ENCODE assay signal across 11 cellular contexts in the genomic region with DNA sequence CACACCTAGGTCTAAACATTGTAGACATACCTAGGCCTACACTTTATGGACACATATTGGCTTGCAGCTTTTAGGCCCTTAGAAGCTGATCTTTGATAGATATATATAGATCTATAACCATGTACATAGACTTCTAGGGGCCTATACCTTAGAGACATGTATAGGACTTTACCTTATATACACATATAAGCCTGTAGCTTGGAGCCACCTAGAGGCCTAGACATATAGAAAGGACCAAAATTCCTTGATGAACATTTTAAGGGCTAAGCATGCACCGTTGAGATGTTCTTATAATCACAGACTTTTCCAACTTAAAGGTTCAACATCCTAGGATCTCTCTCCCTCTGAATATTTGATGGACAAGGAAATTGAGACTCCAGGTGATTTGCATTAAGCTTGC.
A peak's percentile ranks its signal among the peaks of the same experiment; 100 is the strongest.
DNase-seq lines count a peak whose midpoint lies in the region; ATAC-seq and TF ChIP-seq lines count a peak whose summit lies in the region.
"Had no signal": no experiment of that assay in that cellular context is flagged by ENCODE, and none has a peak within 500 bp of the region (broad histone marks: within the 10 kb centered on the region; RNA-seq: fewer than 3 reads in every experiment).

No MANE protein-coding gene starts in this region.

- H3K27ac ChIP-seq in RWPE2 (ENCODE audit: poor library complexity, severe bottlenecking) (no peak overlapping the region), lower lobe of right lung (no peak overlapping the region), GM23248 (no peak overlapping the region), spleen (no peak overlapping the region)
- H3K27ac ChIP-seq: esophagus squamous epithelium, parathyroid adenoma had no signal

- H3K4me2 ChIP-seq in GM23248 (ENCODE audit: unreplicated experiment), result no peak overlapping the region

- H3K9me3 ChIP-seq in RWPE2 (ENCODE audit: severe bottlenecking), result no peaks in the 10 kb centered on the region
- H3K9me3 ChIP-seq in lower lobe of right lung, result no peaks in the 10 kb centered on the region
- H3K9me3 ChIP-seq in GM23248 (ENCODE audit: low read depth), result no peaks in the 10 kb centered on the region
- peaks cover 0 to 5% (median 0%) of the 10 kb centered on the region in 8 donors for H3K9me3 ChIP-seq in spleen
- H3K9me3 ChIP-seq: esophagus squamous epithelium had no signal

- no peak overlapping the region for H3K4me3 ChIP-seq in RWPE2 (ENCODE audit: severe bottlenecking)
- H3K4me3 ChIP-seq in fibroblast of villous mesenchyme (ENCODE audit: low read depth, low read length), result no peak overlapping the region
- H3K4me3 ChIP-seq in lower lobe of right lung, result no peak overlapping the region
- no peak overlapping the region for H3K4me3 ChIP-seq in GM23248
- no peak overlapping the region for H3K4me3 ChIP-seq in spleen
- H3K4me3 ChIP-seq: esophagus squamous epithelium had no signal

- no peak for TF ChIP-seq POLR2A in spleen (IDR thresholded peaks at IDR 0.05)

- WGBS in GM23248 (ENCODE audit: low coverage in 1 of 2, low lambda C conversion rate in 2 of 2, missing lambda C conversion rate in 2 of 2), 2 experiments, result 32 to 50% methylated on average over 1 of the region's 1 CpG
- 72 to 93% (median 83%) methylated on average over 1 of the region's 1 CpG for WGBS in spleen, 5 donors

- H3K4me1 ChIP-seq in RWPE2 (ENCODE audit: insufficient read depth, poor library complexity, severe bottlenecking) (no peaks in the 10 kb centered on the region), lower lobe of right lung (no peaks in the 10 kb centered on the region), GM23248 (ENCODE audit: insufficient read depth) (no peaks in the 10 kb centered on the region), spleen (peaks cover 0 to 3% (median 0%) of the 10 kb centered on the region in 6 donors)
- H3K4me1 ChIP-seq: parathyroid adenoma had no signal

- peak; percentile 57 for DNase-seq in DMS53 (lab: John Stamatoyannopoulos, UW)
- DNase-seq in RWPE2 (ENCODE audit: low spot score), result no peak
- DNase-seq in fibroblast of villous mesenchyme (ENCODE audit: low read depth), result peak; percentile 23
- DNase-seq in lower lobe of right lung, result no peak
- DNase-seq in GM23248, result no peak
- no peak for DNase-seq in spleen
- DNase-seq in GM19240 (ENCODE audit: insufficient read length, low spot score), result no peak
- DNase-seq: aorta, esophagus squamous epithelium had no signal

- H4K20me1 ChIP-seq in GM23248 (ENCODE audit: insufficient read depth), result no peaks in the 10 kb centered on the region

- in situ Hi-C loops in GM23248 (cut with MboI), result no loop called here

- H2AFZ ChIP-seq in GM23248, result no peak overlapping the region
- H2AFZ ChIP-seq: parathyroid adenoma had no signal

- H3F3A ChIP-seq in GM23248 (ENCODE audit: insufficient read depth), result no peaks in the 10 kb centered on the region

- peak; percentile 50 for ATAC-seq in HG03378 (IDR thresholded peaks at IDR 0.05; ENCODE audit: unreplicated experiment)
- peak; percentile 66; the same call in 2 of the 3 replicates for ATAC-seq in RWPE2 (ENCODE audit: low read depth)
- ATAC-seq in lower lobe of right lung, result no peak

- no peak overlapping the region for H3K9ac ChIP-seq in GM23248
- H3K9ac ChIP-seq: parathyroid adenoma had no signal

- H3K79me2 ChIP-seq in GM23248 (ENCODE audit: insufficient read depth), result no peaks in the 10 kb centered on the region
- H3K79me2 ChIP-seq: parathyroid adenoma had no signal

- intact Hi-C loops in lower lobe of right lung (cut with DNase I) (no loop called here), spleen (cut with DNase I; ENCODE audit: low total_unique reads) (no loop called here)

- H3K9me2 ChIP-seq in GM23248 (ENCODE audit: insufficient read depth), result no peaks in the 10 kb centered on the region

- H3K36me3 ChIP-seq in RWPE2 (ENCODE audit: low read depth), result no peaks in the 10 kb centered on the region
- H3K36me3 ChIP-seq in lower lobe of right lung, result no peaks in the 10 kb centered on the region
- H3K36me3 ChIP-seq in GM23248 (ENCODE audit: low read depth), result no peaks in the 10 kb centered on the region
- H3K36me3 ChIP-seq in spleen, result no peaks in the 10 kb centered on the region
- H3K36me3 ChIP-seq: esophagus squamous epithelium had no signal

- peak; percentile 56 for TF ChIP-seq CTCF in RWPE2 (IDR thresholded peaks at IDR 0.05; ENCODE audit: poor library complexity, severe bottlenecking)
- peak; percentile 43 for TF ChIP-seq CTCF in fibroblast of villous mesenchyme (IDR thresholded peaks at IDR 0.05; ENCODE audit: insufficient read depth, low read depth, low read length)
- TF ChIP-seq CTCF in lower lobe of right lung (IDR thresholded peaks at IDR 0.05), result no peak
- no peak for TF ChIP-seq CTCF in spleen (IDR thresholded peaks at IDR 0.05 in 8 of 11, conservative IDR thresholded peaks at IDR 0.05 in 3 of 11)

- no peaks in the 10 kb centered on the region for H3K27me3 ChIP-seq in RWPE2 (ENCODE audit: insufficient read depth, poor library complexity, severe bottlenecking)
- no peaks in the 10 kb centered on the region for H3K27me3 ChIP-seq in lower lobe of right lung (ENCODE audit: low read depth)
- no peaks in the 10 kb centered on the region for H3K27me3 ChIP-seq in GM23248 (replicated peaks; ENCODE audit: insufficient read depth)
- H3K27me3 ChIP-seq in spleen (replicated peaks in 1 of 7), result no peaks in the 10 kb centered on the region
- H3K27me3 ChIP-seq: esophagus squamous epithelium had no signal

Comparison
In these comparisons a context has a peak if more than half of its experiments do, and no peak if none do; other contexts are left out.
1. DNase-seq: peak in DMS53 (single experiment) and fibroblast of villous mesenchyme (single experiment); none in RWPE2 (single experiment), lower lobe of right lung (single experiment), GM23248 (single experiment), spleen (single experiment) and GM19240 (single experiment).
2. ATAC-seq: peak in HG03378 (single experiment) and RWPE2 (single experiment); none in lower lobe of right lung (0 of 2).
3. CTCF ChIP-seq: peak in RWPE2 (single experiment) and fibroblast of villous mesenchyme (single experiment); none in lower lobe of right lung (single experiment) and spleen (0 of 11).